In genomic region chr4:147617841-147618421, GRCh38 we compare ENCODE assay signal across 8 cellular contexts. TPM values are rescaled to one million over a fixed set of nuclear protein-coding genes. Genes with fewer than 3 reads are reported as not detected.
DNase-seq lines count a peak whose midpoint lies in the region; ATAC-seq, FAIRE-seq and TF ChIP-seq lines count a peak whose summit lies in the region.

No MANE protein-coding gene starts in this region.

- peaks cover 8% of the 10 kb centered on the region for H3K36me3 Mint-ChIP-seq in neural progenitor cell

- FAIRE-seq in RCC 7860 (lab: Jason Lieb, UNC) = no peak

- ATAC-seq in GM21717 (IDR thresholded peaks at IDR 0.05; ENCODE audit: unreplicated experiment) = peak; percentile 25

- no peaks in the 10 kb centered on the region for H3K27me3 ChIP-seq in DOHH2 (ENCODE audit: control insufficient read depth, low read length)
- no peaks in the 10 kb centered on the region for H3K27me3 ChIP-seq in MM.1S (replicated peaks; ENCODE audit: insufficient read depth, low read length)
- H3K27me3 ChIP-seq in endocrine pancreas (ENCODE audit: control insufficient read depth, insufficient read depth, low read length) = no peaks in the 10 kb centered on the region
- H3K27me3 ChIP-seq in neural progenitor cell = no peaks in the 10 kb centered on the region

- H3K27ac Mint-ChIP-seq in neural progenitor cell = peak overlapping the region; percentile 9

- peak overlapping the region; percentile 99 for H3K4me3 Mint-ChIP-seq in neural progenitor cell

- no peaks in the 10 kb centered on the region for H3K9me3 Mint-ChIP-seq in neural progenitor cell

- H3K4me3 ChIP-seq in DOHH2 (ENCODE audit: low read length) (peak overlapping the region; percentile 94), MM.1S (ENCODE audit: low read length) (peak overlapping the region; percentile 84), endocrine pancreas (ENCODE audit: control insufficient read depth, insufficient read depth, low read length) (peak overlapping the region; percentile 99), neural progenitor cell (peak overlapping the region; percentile 88)

- peak overlapping the region; percentile 62 for H3K27ac ChIP-seq in DOHH2 (ENCODE audit: low read depth, low read length)
- peak overlapping the region; percentile 79; the same call in 1 of the 2 replicates for H3K27ac ChIP-seq in MM.1S (ENCODE audit: low read length)
- no peak overlapping the region for H3K27ac ChIP-seq in neural progenitor cell

- H3K36me3 ChIP-seq in DOHH2 (ENCODE audit: control insufficient read depth, low read length) = peaks cover 16% of the 10 kb centered on the region
- H3K36me3 ChIP-seq in MM.1S (replicated peaks; ENCODE audit: insufficient read depth, low read length) = no peaks in the 10 kb centered on the region; the same call in 1 of the 2 replicates
- no peaks in the 10 kb centered on the region for H3K36me3 ChIP-seq in endocrine pancreas (ENCODE audit: control insufficient read depth, insufficient read depth, low read length)
- H3K36me3 ChIP-seq in neural progenitor cell = no peaks in the 10 kb centered on the region

- TF ChIP-seq CTCF in DOHH2 (IDR thresholded peaks at IDR 0.05; ENCODE audit: low read depth, low read length, poor library complexity, severe bottlenecking) (no peak), MM.1S (IDR thresholded peaks at IDR 0.05; ENCODE audit: low read length) (no peak), neural progenitor cell (IDR thresholded peaks at IDR 0.05) (no peak)

- peak; percentile 27 for DNase-seq in MM.1S
- no peak for DNase-seq in neural progenitor cell (ENCODE audit: low spot score)
- no peak for DNase-seq in SHP77 treated with DMSO at 0.1 percent for 48 hours (lab: John Stamatoyannopoulos, UW)
- DNase-seq in activated CD8-positive, alpha-beta memory T cell treated with anti-CD3 and anti-CD28 coated beads for 24 hours = no peak
- DNase-seq in RCC 7860 (ENCODE audit: low spot score) = no peak

- H3K27me3 Mint-ChIP-seq in neural progenitor cell (ENCODE audit: insufficient read depth, low read depth) = no peaks in the 10 kb centered on the region

- H3K4me1 ChIP-seq in DOHH2 (ENCODE audit: control insufficient read depth, low read length) (peaks cover 30% of the 10 kb centered on the region), MM.1S (ENCODE audit: low read length) (0 out of 2 replicates have a peak, but pooled peaks cover 9% of the 10 kb centered on the region), endocrine pancreas (ENCODE audit: control insufficient read depth, insufficient read depth, low read length) (peaks cover 10% of the 10 kb centered on the region), neural progenitor cell (peaks cover 16% of the 10 kb centered on the region)

- H3K9ac ChIP-seq in MM.1S (ENCODE audit: low read length) (peak overlapping the region; percentile 63), endocrine pancreas (ENCODE audit: control insufficient read depth, insufficient read depth, low read length) (peak overlapping the region; percentile 93), neural progenitor cell (peak overlapping the region; percentile 86)

- H3K9me3 ChIP-seq in DOHH2 (ENCODE audit: control insufficient read depth, insufficient read depth, low read length) (no peaks in the 10 kb centered on the region), MM.1S (replicated peaks; ENCODE audit: insufficient read depth, low read length) (no peaks in the 10 kb centered on the region), endocrine pancreas (ENCODE audit: control insufficient read depth, low read length) (no peaks in the 10 kb centered on the region), neural progenitor cell (ENCODE audit: low read depth) (no peaks in the 10 kb centered on the region)

- H4K20me1 ChIP-seq in DOHH2 (ENCODE audit: control insufficient read depth, insufficient read depth, low read depth, low read length) = no peaks in the 10 kb centered on the region
- no peaks in the 10 kb centered on the region for H4K20me1 ChIP-seq in MM.1S (ENCODE audit: insufficient read depth, low read length)
- peaks cover 18% of the 10 kb centered on the region for H4K20me1 ChIP-seq in neural progenitor cell (ENCODE audit: low read depth)

- H3K9me2 ChIP-seq in DOHH2 (replicated peaks; ENCODE audit: control insufficient read depth, low read length) = no peaks in the 10 kb centered on the region
- no peaks in the 10 kb centered on the region for H3K9me2 ChIP-seq in MM.1S (replicated peaks; ENCODE audit: insufficient read depth, low read length)

- peak overlapping the region; percentile 70 for H2AFZ ChIP-seq in MM.1S (ENCODE audit: low read length)
- peak overlapping the region; percentile 69 for H2AFZ ChIP-seq in neural progenitor cell (replicated peaks)

- peak overlapping the region; percentile 64 for H3K4me2 ChIP-seq in DOHH2 (ENCODE audit: low read length)
- peak overlapping the region; percentile 92 for H3K4me2 ChIP-seq in MM.1S (ENCODE audit: low read depth, low read length)
- peak overlapping the region; percentile 83 for H3K4me2 ChIP-seq in neural progenitor cell

- H3K79me2 ChIP-seq in DOHH2 (ENCODE audit: control insufficient read depth, low read length) = peaks cover 54% of the 10 kb centered on the region
- peaks cover 49% of the 10 kb centered on the region for H3K79me2 ChIP-seq in MM.1S (ENCODE audit: low read length)
- H3K79me2 ChIP-seq in neural progenitor cell (ENCODE audit: low read depth) = peaks cover 63% of the 10 kb centered on the region

- H3F3A ChIP-seq in DOHH2 (ENCODE audit: control insufficient read depth, insufficient read depth) = no peaks in the 10 kb centered on the region
- H3F3A ChIP-seq in MM.1S (ENCODE audit: insufficient read depth, low read length) = peaks cover 13% of the 10 kb centered on the region
- H3F3A ChIP-seq in neural progenitor cell (ENCODE audit: low read depth) = peaks cover 4% of the 10 kb centered on the region

- peaks cover 20% of the 10 kb centered on the region for H3K4me1 Mint-ChIP-seq in neural progenitor cell

RNA-seq across cellular contexts. Expression of gene TMEM184C, which starts 0.7 kb away (rescaled TPM):
- 28.8 and 35.7 TPM in 2 replicates for total RNA-seq in neural progenitor cell (ENCODE audit: low replicate concordance)
